Comparison of ENCODE assay signal across 1 cellular context in genomic region chr2:241641631-241642030, GRCh38.
TF ChIP-seq lines count a peak whose summit lies in the region.

No MANE protein-coding gene starts in this region.

TF ChIP-seq in HepG2, 621 proteins besides CTCF, POLR2A, EP300 and RAD21 (continued from another document and continues in another):
- TF ChIP-seq, protein P1, sequence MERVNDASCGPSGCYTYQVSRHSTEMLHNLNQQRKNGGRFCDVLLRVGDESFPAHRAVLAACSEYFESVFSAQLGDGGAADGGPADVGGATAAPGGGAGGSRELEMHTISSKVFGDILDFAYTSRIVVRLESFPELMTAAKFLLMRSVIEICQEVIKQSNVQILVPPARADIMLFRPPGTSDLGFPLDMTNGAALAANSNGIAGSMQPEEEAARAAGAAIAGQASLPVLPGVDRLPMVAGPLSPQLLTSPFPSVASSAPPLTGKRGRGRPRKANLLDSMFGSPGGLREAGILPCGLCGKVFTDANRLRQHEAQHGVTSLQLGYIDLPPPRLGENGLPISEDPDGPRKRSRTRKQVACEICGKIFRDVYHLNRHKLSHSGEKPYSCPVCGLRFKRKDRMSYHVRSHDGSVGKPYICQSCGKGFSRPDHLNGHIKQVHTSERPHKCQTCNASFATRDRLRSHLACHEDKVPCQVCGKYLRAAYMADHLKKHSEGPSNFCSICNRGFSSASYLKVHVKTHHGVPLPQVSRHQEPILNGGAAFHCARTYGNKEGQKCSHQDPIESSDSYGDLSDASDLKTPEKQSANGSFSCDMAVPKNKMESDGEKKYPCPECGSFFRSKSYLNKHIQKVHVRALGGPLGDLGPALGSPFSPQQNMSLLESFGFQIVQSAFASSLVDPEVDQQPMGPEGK (CRISPR knock-in tag; IDR thresholded peaks at IDR 0.05) = no peak
- TF ChIP-seq RERE (CRISPR knock-in tag; IDR thresholded peaks at IDR 0.05; ENCODE audit: low read depth) (no peak), MIER3 (CRISPR knock-in tag; IDR thresholded peaks at IDR 0.05; ENCODE audit: borderline replicate concordance) (peak; percentile 14; the same call in 1 of the 2 replicates), MAFG (CRISPR knock-in tag; IDR thresholded peaks at IDR 0.05) (no peak), BRCA1 (CRISPR knock-in tag; IDR thresholded peaks at IDR 0.05) (no peak), ZBTB14 (CRISPR knock-in tag; IDR thresholded peaks at IDR 0.05) (no peak), MYNN (CRISPR knock-in tag; IDR thresholded peaks at IDR 0.05; ENCODE audit: low read depth) (no peak), HES4 (CRISPR knock-in tag; IDR thresholded peaks at IDR 0.05; ENCODE audit: borderline replicate concordance) (no peak), NR1H2 (CRISPR knock-in tag; IDR thresholded peaks at IDR 0.05; ENCODE audit: borderline replicate concordance, low read depth) (no peak), FOXO4 (CRISPR knock-in tag; conservative IDR thresholded peaks at IDR 0.05) (no peak), ZNF841 (CRISPR knock-in tag; IDR thresholded peaks at IDR 0.05; ENCODE audit: borderline replicate concordance) (no peak), KMT2B (CRISPR knock-in tag; IDR thresholded peaks at IDR 0.05) (no peak), ZNF790 (CRISPR knock-in tag; IDR thresholded peaks at IDR 0.05; ENCODE audit: borderline replicate concordance) (no peak), YEATS2 (CRISPR knock-in tag; IDR thresholded peaks at IDR 0.05; ENCODE audit: borderline replicate concordance) (no peak), ZNF460 (CRISPR knock-in tag; IDR thresholded peaks at IDR 0.05; ENCODE audit: borderline replicate concordance) (no peak), STAG1 (CRISPR knock-in tag; IDR thresholded peaks at IDR 0.05) (peak; percentile 59), ZNF577 (CRISPR knock-in tag; IDR thresholded peaks at IDR 0.05; ENCODE audit: borderline replicate concordance, low read depth) (no peak), GZF1 (CRISPR knock-in tag; IDR thresholded peaks at IDR 0.05) (no peak), MTF1 (CRISPR knock-in tag; IDR thresholded peaks at IDR 0.05) (no peak)
- TF ChIP-seq, protein P2, sequence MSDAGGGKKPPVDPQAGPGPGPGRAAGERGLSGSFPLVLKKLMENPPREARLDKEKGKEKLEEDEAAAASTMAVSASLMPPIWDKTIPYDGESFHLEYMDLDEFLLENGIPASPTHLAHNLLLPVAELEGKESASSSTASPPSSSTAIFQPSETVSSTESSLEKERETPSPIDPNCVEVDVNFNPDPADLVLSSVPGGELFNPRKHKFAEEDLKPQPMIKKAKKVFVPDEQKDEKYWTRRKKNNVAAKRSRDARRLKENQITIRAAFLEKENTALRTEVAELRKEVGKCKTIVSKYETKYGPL (CRISPR knock-in tag; IDR thresholded peaks at IDR 0.05) = no peak
- TF ChIP-seq, protein P3, sequence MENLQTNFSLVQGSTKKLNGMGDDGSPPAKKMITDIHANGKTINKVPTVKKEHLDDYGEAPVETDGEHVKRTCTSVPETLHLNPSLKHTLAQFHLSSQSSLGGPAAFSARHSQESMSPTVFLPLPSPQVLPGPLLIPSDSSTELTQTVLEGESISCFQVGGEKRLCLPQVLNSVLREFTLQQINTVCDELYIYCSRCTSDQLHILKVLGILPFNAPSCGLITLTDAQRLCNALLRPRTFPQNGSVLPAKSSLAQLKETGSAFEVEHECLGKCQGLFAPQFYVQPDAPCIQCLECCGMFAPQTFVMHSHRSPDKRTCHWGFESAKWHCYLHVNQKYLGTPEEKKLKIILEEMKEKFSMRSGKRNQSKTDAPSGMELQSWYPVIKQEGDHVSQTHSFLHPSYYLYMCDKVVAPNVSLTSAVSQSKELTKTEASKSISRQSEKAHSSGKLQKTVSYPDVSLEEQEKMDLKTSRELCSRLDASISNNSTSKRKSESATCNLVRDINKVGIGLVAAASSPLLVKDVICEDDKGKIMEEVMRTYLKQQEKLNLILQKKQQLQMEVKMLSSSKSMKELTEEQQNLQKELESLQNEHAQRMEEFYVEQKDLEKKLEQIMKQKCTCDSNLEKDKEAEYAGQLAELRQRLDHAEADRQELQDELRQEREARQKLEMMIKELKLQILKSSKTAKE (CRISPR knock-in tag; IDR thresholded peaks at IDR 0.05; ENCODE audit: borderline replicate concordance) = no peak
- TF ChIP-seq, protein P4, sequence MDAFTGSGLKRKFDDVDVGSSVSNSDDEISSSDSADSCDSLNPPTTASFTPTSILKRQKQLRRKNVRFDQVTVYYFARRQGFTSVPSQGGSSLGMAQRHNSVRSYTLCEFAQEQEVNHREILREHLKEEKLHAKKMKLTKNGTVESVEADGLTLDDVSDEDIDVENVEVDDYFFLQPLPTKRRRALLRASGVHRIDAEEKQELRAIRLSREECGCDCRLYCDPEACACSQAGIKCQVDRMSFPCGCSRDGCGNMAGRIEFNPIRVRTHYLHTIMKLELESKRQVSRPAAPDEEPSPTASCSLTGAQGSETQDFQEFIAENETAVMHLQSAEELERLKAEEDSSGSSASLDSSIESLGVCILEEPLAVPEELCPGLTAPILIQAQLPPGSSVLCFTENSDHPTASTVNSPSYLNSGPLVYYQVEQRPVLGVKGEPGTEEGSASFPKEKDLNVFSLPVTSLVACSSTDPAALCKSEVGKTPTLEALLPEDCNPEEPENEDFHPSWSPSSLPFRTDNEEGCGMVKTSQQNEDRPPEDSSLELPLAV (CRISPR knock-in tag; conservative IDR thresholded peaks at IDR 0.05; ENCODE audit: low read depth) = no peak
- TF ChIP-seq, protein P5, sequence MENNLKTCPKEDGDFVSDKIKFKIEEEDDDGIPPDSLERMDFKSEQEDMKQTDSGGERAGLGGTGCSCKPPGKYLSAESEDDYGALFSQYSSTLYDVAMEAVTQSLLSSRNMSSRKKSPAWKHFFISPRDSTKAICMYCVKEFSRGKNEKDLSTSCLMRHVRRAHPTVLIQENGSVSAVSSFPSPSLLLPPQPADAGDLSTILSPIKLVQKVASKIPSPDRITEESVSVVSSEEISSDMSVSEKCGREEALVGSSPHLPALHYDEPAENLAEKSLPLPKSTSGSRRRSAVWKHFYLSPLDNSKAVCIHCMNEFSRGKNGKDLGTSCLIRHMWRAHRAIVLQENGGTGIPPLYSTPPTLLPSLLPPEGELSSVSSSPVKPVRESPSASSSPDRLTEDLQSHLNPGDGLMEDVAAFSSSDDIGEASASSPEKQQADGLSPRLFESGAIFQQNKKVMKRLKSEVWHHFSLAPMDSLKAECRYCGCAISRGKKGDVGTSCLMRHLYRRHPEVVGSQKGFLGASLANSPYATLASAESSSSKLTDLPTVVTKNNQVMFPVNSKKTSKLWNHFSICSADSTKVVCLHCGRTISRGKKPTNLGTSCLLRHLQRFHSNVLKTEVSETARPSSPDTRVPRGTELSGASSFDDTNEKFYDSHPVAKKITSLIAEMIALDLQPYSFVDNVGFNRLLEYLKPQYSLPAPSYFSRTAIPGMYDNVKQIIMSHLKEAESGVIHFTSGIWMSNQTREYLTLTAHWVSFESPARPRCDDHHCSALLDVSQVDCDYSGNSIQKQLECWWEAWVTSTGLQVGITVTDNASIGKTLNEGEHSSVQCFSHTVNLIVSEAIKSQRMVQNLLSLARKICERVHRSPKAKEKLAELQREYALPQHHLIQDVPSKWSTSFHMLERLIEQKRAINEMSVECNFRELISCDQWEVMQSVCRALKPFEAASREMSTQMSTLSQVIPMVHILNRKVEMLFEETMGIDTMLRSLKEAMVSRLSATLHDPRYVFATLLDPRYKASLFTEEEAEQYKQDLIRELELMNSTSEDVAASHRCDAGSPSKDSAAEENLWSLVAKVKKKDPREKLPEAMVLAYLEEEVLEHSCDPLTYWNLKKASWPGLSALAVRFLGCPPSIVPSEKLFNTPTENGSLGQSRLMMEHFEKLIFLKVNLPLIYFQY (CRISPR knock-in tag; IDR thresholded peaks at IDR 0.05; ENCODE audit: borderline replicate concordance) = no peak
- TF ChIP-seq, protein P6, sequence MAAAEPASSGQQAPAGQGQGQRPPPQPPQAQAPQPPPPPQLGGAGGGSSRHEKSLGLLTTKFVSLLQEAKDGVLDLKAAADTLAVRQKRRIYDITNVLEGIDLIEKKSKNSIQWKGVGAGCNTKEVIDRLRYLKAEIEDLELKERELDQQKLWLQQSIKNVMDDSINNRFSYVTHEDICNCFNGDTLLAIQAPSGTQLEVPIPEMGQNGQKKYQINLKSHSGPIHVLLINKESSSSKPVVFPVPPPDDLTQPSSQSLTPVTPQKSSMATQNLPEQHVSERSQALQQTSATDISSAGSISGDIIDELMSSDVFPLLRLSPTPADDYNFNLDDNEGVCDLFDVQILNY (CRISPR knock-in tag; conservative IDR thresholded peaks at IDR 0.05) = no peak
- TF ChIP-seq, protein P7, sequence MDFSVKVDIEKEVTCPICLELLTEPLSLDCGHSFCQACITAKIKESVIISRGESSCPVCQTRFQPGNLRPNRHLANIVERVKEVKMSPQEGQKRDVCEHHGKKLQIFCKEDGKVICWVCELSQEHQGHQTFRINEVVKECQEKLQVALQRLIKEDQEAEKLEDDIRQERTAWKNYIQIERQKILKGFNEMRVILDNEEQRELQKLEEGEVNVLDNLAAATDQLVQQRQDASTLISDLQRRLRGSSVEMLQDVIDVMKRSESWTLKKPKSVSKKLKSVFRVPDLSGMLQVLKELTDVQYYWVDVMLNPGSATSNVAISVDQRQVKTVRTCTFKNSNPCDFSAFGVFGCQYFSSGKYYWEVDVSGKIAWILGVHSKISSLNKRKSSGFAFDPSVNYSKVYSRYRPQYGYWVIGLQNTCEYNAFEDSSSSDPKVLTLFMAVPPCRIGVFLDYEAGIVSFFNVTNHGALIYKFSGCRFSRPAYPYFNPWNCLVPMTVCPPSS (IDR thresholded peaks at IDR 0.05) = no peak
- TF ChIP-seq, protein P8, sequence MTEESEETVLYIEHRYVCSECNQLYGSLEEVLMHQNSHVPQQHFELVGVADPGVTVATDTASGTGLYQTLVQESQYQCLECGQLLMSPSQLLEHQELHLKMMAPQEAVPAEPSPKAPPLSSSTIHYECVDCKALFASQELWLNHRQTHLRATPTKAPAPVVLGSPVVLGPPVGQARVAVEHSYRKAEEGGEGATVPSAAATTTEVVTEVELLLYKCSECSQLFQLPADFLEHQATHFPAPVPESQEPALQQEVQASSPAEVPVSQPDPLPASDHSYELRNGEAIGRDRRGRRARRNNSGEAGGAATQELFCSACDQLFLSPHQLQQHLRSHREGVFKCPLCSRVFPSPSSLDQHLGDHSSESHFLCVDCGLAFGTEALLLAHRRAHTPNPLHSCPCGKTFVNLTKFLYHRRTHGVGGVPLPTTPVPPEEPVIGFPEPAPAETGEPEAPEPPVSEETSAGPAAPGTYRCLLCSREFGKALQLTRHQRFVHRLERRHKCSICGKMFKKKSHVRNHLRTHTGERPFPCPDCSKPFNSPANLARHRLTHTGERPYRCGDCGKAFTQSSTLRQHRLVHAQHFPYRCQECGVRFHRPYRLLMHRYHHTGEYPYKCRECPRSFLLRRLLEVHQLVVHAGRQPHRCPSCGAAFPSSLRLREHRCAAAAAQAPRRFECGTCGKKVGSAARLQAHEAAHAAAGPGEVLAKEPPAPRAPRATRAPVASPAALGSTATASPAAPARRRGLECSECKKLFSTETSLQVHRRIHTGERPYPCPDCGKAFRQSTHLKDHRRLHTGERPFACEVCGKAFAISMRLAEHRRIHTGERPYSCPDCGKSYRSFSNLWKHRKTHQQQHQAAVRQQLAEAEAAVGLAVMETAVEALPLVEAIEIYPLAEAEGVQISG (CRISPR knock-in tag; IDR thresholded peaks at IDR 0.05) = 0 out of 2 replicates have a peak, but pooled peaks have one; percentile 19
